In the genomic region with DNA sequence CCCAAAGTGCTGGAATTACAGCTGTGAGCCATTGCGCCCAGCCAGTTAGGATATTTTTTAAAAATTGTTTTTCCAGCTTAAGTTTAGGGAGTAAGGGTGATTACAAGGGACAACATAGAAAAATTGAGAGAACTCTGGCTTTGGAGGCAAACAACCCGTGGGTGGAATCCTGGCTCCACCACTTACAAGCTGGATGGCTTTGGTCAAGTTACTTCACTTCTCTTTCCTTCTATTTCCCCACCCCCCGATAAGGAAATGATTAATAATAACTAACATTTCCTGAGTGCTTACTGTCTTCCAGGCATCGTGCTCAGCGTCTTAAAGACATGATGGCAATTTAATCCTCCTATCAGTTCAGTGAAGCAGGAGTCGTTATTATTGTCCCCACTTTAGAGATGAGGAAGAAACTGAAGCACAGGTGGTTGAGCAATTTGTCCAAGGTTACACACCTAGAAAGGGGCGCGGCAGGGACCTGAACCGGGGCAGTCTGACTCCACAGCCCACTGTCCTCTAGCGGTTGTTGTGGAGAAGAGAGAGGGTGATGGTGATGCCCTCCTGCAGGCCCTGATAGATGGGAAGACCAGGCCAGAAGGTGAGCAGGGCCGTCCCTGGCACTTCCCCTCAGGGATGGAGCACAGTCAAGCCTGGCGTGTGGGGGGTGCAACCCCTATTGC, we compare ENCODE assay signal across 12 cellular contexts.
DNase-seq lines count a peak whose midpoint lies in the region; ATAC-seq lines count a peak whose summit lies in the region.
"Had no signal": no experiment of that assay in that cellular context is flagged by ENCODE, and none has a peak within 500 bp of the region (broad histone marks: within the 10 kb centered on the region; RNA-seq: fewer than 3 reads in every experiment).

No MANE protein-coding gene starts in this region.

- DNase-seq in EL (peak; percentile 36), amniotic epithelial cell (ENCODE audit: low read depth) (peak; percentile 80), iris pigment epithelial cell (ENCODE audit: low read depth) (peak; percentile 83)
- no peak for DNase-seq in effector memory CD8-positive, alpha-beta T cell
- DNase-seq: activated CD4-positive, alpha-beta T cell treated with anti-CD3 and anti-CD28 coated beads for 1 hour; C1 segment of cervical spinal cord; NCI-H774; testis had no signal

- no peak for ATAC-seq in effector memory CD8-positive, alpha-beta T cell (replicated peaks)
- ATAC-seq in GM19395 (IDR thresholded peaks at IDR 0.05; ENCODE audit: unreplicated experiment) (no peak), HG02981 (IDR thresholded peaks at IDR 0.05; ENCODE audit: unreplicated experiment) (no peak)

- H3K27me3 Mint-ChIP-seq in effector memory CD8-positive, alpha-beta T cell = peaks cover 20 to 53% of the 10 kb centered on the region in 2 donors

- H3K9me3 Mint-ChIP-seq in effector memory CD8-positive, alpha-beta T cell = no peaks in the 10 kb centered on the region
- H3K9me3 Mint-ChIP-seq: activated T-helper 2 cell treated with anti-CD3 and anti-CD28 coated beads, Interferon-gamma antibody, Interleukin-2, Interleukin-4, amounts not matched to agents 10 μg/mL and 5 μg/mL and 100 μg/mL, durations not matched to agents 14 hours and 24 hours and 36 hours had no signal

- no peak overlapping the region for H3K4me3 Mint-ChIP-seq in effector memory CD8-positive, alpha-beta T cell

- H3K27ac Mint-ChIP-seq in effector memory CD8-positive, alpha-beta T cell = no peak overlapping the region
- H3K27ac Mint-ChIP-seq: activated T-helper 2 cell treated with anti-CD3 and anti-CD28 coated beads, Interferon-gamma antibody, Interleukin-2, Interleukin-4, amounts not matched to agents 10 μg/mL and 5 μg/mL and 100 μg/mL, durations not matched to agents 14 hours and 24 hours and 36 hours; progenitor cell of endocrine pancreas had no signal

- no peaks in the 10 kb centered on the region for H3K36me3 Mint-ChIP-seq in effector memory CD8-positive, alpha-beta T cell (ENCODE audit: insufficient read depth)

- no peaks in the 10 kb centered on the region for H3K4me1 Mint-ChIP-seq in effector memory CD8-positive, alpha-beta T cell (ENCODE audit: low read depth in 2 of 2)

Comparison
In these comparisons a context has a peak if more than half of its experiments do, and no peak if none do; other contexts are left out.
1. DNase-seq: peak in EL (single experiment), amniotic epithelial cell (single experiment) and iris pigment epithelial cell (single experiment); none in effector memory CD8-positive, alpha-beta T cell (0 of 3).